ENCODE assay signal across 30 cellular contexts in genomic region chr11:130139401-130139800, GRCh38. TPM values are rescaled to one million over a fixed set of nuclear protein-coding genes. Genes with fewer than 3 reads are reported as not detected.
A peak's percentile ranks its signal among the peaks of the same experiment; 100 is the strongest.
DNase-seq lines count a peak whose midpoint lies in the region; ATAC-seq and TF ChIP-seq lines count a peak whose summit lies in the region.
"Had no signal": no experiment of that assay in that cellular context is flagged by ENCODE, and none has a peak within 500 bp of the region (broad histone marks: within the 10 kb centered on the region; RNA-seq: fewer than 3 reads in every experiment).

No MANE protein-coding gene starts in this region.

- no peaks in the 10 kb centered on the region for H3K9me3 ChIP-seq in Caco-2
- no peaks in the 10 kb centered on the region for H3K9me3 ChIP-seq in heart right ventricle
- H3K9me3 ChIP-seq: BLaER1 had no signal

- no peak overlapping the region for H3K4me3 Mint-ChIP-seq in Caco-2 (ENCODE audit: unreplicated experiment)
- H3K4me3 Mint-ChIP-seq: CD4-positive, CD25-positive, alpha-beta regulatory T cell; H9; IgD-negative memory B cell had no signal

- no peaks in the 10 kb centered on the region for H3K27me3 ChIP-seq in Caco-2 (replicated peaks; ENCODE audit: control insufficient read depth, insufficient read depth, low read length)
- H3K27me3 ChIP-seq in heart right ventricle = no peaks in the 10 kb centered on the region
- H3K27me3 ChIP-seq in brain microvascular endothelial cell (replicated peaks) = no peaks in the 10 kb centered on the region
- H3K27me3 ChIP-seq: BLaER1 had no signal

- peak overlapping the region; percentile 33 for H3K27ac ChIP-seq in caudate nucleus (ENCODE audit: low read depth, low read length)
- peak overlapping the region in 7 of 10 donors; percentile 11 to 61 (median 48) for H3K27ac ChIP-seq in heart right ventricle
- no peak overlapping the region for H3K27ac ChIP-seq in brain microvascular endothelial cell
- H3K27ac ChIP-seq: BLaER1, GM23248, KMS-11, PC-9 had no signal

- BruUV-seq in Caco-2 (replicated peaks; lab: Mats Ljungman, UMichigan) = no TSS peak

- intact Hi-C loops in Caco-2 (cut with micrococcal nuclease; ENCODE audit: unreplicated experiment) (no loop called here), heart right ventricle (cut with DNase I) (loop anchor here in 3 of 10 donors (5.0 to 10.0 kb wide), 2 partner anchors 137 to 145 kb away; partner anchors contain the start of gene PRDM10 (in 1 of the 3))

- H3K4me1 ChIP-seq in Caco-2 (peaks cover 25% of the 10 kb centered on the region), heart right ventricle (peaks cover 0 to 38% (median 23%) of the 10 kb centered on the region in 9 donors)

- H3K27me3 Mint-ChIP-seq in Caco-2 (ENCODE audit: insufficient read depth, unreplicated experiment) = no peaks in the 10 kb centered on the region
- H3K27me3 Mint-ChIP-seq: CD4-positive, CD25-positive, alpha-beta regulatory T cell; IgD-negative memory B cell had no signal

- no peak for TF ChIP-seq CTCF in Caco-2 (IDR thresholded peaks at IDR 0.05; ENCODE audit: insufficient read depth in 1 of 2, low read depth in 1 of 2, low read length in 1 of 2, severe bottlenecking in 1 of 2, unreplicated experiment in 1 of 2)
- TF ChIP-seq CTCF in heart right ventricle (IDR thresholded peaks at IDR 0.05) = no peak
- no peak for TF ChIP-seq CTCF in brain microvascular endothelial cell (IDR thresholded peaks at IDR 0.05; ENCODE audit: low read depth, low read length, missing control alignments)

- ATAC-seq in heart right ventricle (peak in 7 of 8 donors; percentile 59 to 83 (median 74)), HG03280 (IDR thresholded peaks at IDR 0.05; ENCODE audit: unreplicated experiment) (no peak), GM18498 (IDR thresholded peaks at IDR 0.05; ENCODE audit: unreplicated experiment) (no peak)
- ATAC-seq: GM12878 had no signal

- in situ Hi-C loops in brain microvascular endothelial cell (cut with HindIII; ENCODE audit: low pct_ligation_motif_present, low sequenced_read_pairs) = loop anchor here (25.0 kb wide), 1 partner anchor 202 kb away; no protein-coding TSS in a partner anchor

- POLR2A ChIA-PET in Caco-2 (lab: Charles Lee) = no interaction called here

- H3K4me3 ChIP-seq in Caco-2 (ENCODE audit: low read depth, low read length) = no peak overlapping the region
- H3K4me3 ChIP-seq in heart right ventricle = no peak overlapping the region
- H3K4me3 ChIP-seq in brain microvascular endothelial cell (ENCODE audit: low read depth, low read length) = no peak overlapping the region
- H3K4me3 ChIP-seq: BLaER1, GM12878, GM23248, PC-9 had no signal

- peak in 1 of 2 experiments; percentile 26 for DNase-seq in Caco-2
- peak in 9 of 61 donors; percentile 8 to 66 (median 26) for DNase-seq in caudate nucleus (lab: John Stamatoyannopoulos, UW)
- no peak for DNase-seq in heart right ventricle
- peak; percentile 40 for DNase-seq in inferior parietal cortex (ENCODE audit: extremely low spot score)
- no peak for DNase-seq in NCI-H1092 (lab: John Stamatoyannopoulos, UW)
- DNase-seq in brain microvascular endothelial cell = no peak
- DNase-seq: CD4-positive, CD25-positive, alpha-beta regulatory T cell; DMS53; GDM1; GM23248; H9; MM.1S; NCI-H1417; NCI-H1694; NCI-H2029 treated with DMSO at 0.1 percent for 48 hours; NCI-H446 treated with DMSO at 0.1 percent for 48 hours; NCI-H526; NCI-H82; NK-92 treated with Interleukin-12 subunit alpha and Interleukin-12 subunit beta, amount 100 ng/mL, for 24 hours; PC-9; SHP77 had no signal

- no peaks in the 10 kb centered on the region for H3K9me3 Mint-ChIP-seq in Caco-2 (ENCODE audit: unreplicated experiment)
- H3K9me3 Mint-ChIP-seq: CD4-positive, CD25-positive, alpha-beta regulatory T cell; H9; IgD-negative memory B cell had no signal

- H3K36me3 ChIP-seq in Caco-2 (ENCODE audit: control insufficient read depth, insufficient read depth, low read length) = peaks cover 19% of the 10 kb centered on the region
- peaks cover 0 to 96% (median 27%) of the 10 kb centered on the region in 9 donors for H3K36me3 ChIP-seq in heart right ventricle
- H3K36me3 ChIP-seq in brain microvascular endothelial cell (replicated peaks) = peaks cover 44% of the 10 kb centered on the region

- CTCF ChIA-PET in Caco-2 (lab: Charles Lee) = interaction anchor here (0.5 to 0.6 kb wide), 3 partner anchors 137 to 723 kb away, joined by 3 read pairs; partner anchors contain the start of gene PRDM10

- peak overlapping the region; percentile 49 for H3K27ac Mint-ChIP-seq in Caco-2 (ENCODE audit: unreplicated experiment)
- H3K27ac Mint-ChIP-seq: IgD-negative memory B cell had no signal

- WGBS in heart right ventricle, 2 donors = 41 to 55% methylated on average over 13 of the region's 13 CpGs

- H3K4me1 Mint-ChIP-seq in Caco-2 (ENCODE audit: low read depth, unreplicated experiment) = peaks cover 27% of the 10 kb centered on the region
- H3K4me1 Mint-ChIP-seq: CD4-positive, CD25-positive, alpha-beta regulatory T cell; IgD-negative memory B cell had no signal

- peaks cover 100% of the 10 kb centered on the region for H3K36me3 Mint-ChIP-seq in Caco-2 (ENCODE audit: insufficient read depth, unreplicated experiment)

RNA-seq across cellular contexts. Expression of gene ST14, which starts 20.2 kb away (rescaled TPM):
- total RNA-seq in Caco-2 (2022) (298 and 304 TPM in 2 replicates), heart right ventricle (1 to 10 TPM in 4 of 10 donors, under 1 TPM in 6; 0.30 to 5.7 (median 0.57) TPM)
- polyA plus RNA-seq in heart right ventricle = 1 to 10 TPM in 1 of 2 donors, under 1 TPM in 1; 0.73 to 1.2 TPM
- total RNA-seq: A172; CD4-positive, CD25-positive, alpha-beta regulatory T cell; GM23248; SK-MEL-5 had no signal
- polyA plus RNA-seq: AG04450, GM23248 had no signal

Comparison
In these comparisons a context has a peak if more than half of its experiments do, and no peak if none do; other contexts are left out.
1. ATAC-seq: peak in heart right ventricle (7 of 8); none in HG03280 (single experiment) and GM18498 (single experiment).
2. RNA of gene ST14, which starts 20.2 kb away (total RNA-seq): 298 to 304 TPM in Caco-2; 0.30 to 5.7 TPM in heart right ventricle; every median in the first group is over 10 times any median in the second.